Comparison of ENCODE assay signal across 21 cellular contexts in the genomic region with DNA sequence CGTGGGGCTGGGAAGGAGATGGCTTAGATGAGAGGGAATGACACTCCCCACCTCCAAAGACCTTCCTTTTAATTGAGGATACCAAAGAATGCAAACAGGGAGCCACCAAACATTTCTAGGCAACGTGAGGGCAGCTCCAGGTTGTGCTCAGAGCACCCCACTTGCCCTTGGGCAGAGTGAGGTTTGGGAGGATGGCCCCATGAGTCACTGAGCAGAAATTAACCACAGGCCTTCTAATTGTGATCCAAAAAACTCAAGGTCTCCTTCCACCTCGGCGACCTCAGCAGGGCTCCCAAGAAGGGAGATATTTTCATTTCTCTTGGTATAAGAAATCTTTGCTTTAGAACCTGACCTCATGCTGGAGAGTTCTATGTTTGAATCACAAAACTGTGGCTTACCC.
"Had no signal": no experiment of that assay in that cellular context is flagged by ENCODE, and none has a peak within 500 bp of the region (broad histone marks: within the 10 kb centered on the region; RNA-seq: fewer than 3 reads in every experiment).

No MANE protein-coding gene starts in this region.

- DNase-seq: activated B cell treated with CpG ODN at 0.5 μM for 24 hours; activated CD4-positive, alpha-beta T cell treated with anti-CD3 and anti-CD28 coated beads, Interleukin-2, amount 10 ng/mL, durations not matched to agents 24 days and 14 days; activated CD8-positive, alpha-beta T cell treated with anti-CD3 and anti-CD28 coated beads for 36 hours; activated naive CD4-positive, alpha-beta T cell; activated T-cell treated with anti-CD3 and anti-CD28 coated beads, Interleukin-2, amount 50 U/mL, for 1 hour; anterior cingulate cortex; cerebellar nuclear complex; cortex of kidney; heart right ventricle; left ventricle myocardium superior; mesendoderm; naive thymus-derived CD4-positive, alpha-beta T cell; ovary; right lobe of liver; stimulated activated naive CD4-positive, alpha-beta T cell; substantia nigra; T-cell; tibial artery; uterus had no signal

- H3K4me1 Mint-ChIP-seq: activated B cell treated with CpG ODN at 0.5 μM for 24 hours; activated CD4-positive, alpha-beta T cell treated with anti-CD3 and anti-CD28 coated beads, Interleukin-2, amount 10 ng/mL, durations not matched to agents 24 days and 14 days had no signal

- H3K27me3 ChIP-seq: gastroesophageal sphincter, heart right ventricle, ovary, right lobe of liver, tibial artery, uterus had no signal

- H3K9me3 Mint-ChIP-seq: activated B cell treated with CpG ODN at 0.5 μM for 24 hours; activated CD4-positive, alpha-beta T cell treated with anti-CD3 and anti-CD28 coated beads, Interleukin-2, amount 10 ng/mL, durations not matched to agents 24 days and 14 days; activated CD8-positive, alpha-beta T cell treated with anti-CD3 and anti-CD28 coated beads for 36 hours; activated T-helper 17 cell treated with anti-CD3 and anti-CD28 coated beads, Interleukin-2, amount 50 U/mL, for 72 hours; naive thymus-derived CD4-positive, alpha-beta T cell; T-cell had no signal

- H3K27ac Mint-ChIP-seq: activated B cell treated with CpG ODN at 0.5 μM for 24 hours; activated CD8-positive, alpha-beta T cell treated with anti-CD3 and anti-CD28 coated beads for 36 hours; activated T-helper 17 cell treated with anti-CD3 and anti-CD28 coated beads, Interleukin-2, amount 50 U/mL, for 72 hours; naive thymus-derived CD4-positive, alpha-beta T cell; T-cell had no signal

- ATAC-seq: activated CD8-positive, alpha-beta T cell treated with anti-CD3 and anti-CD28 coated beads for 36 hours; activated T-helper 17 cell treated with anti-CD3 and anti-CD28 coated beads, Interleukin-2, amount 50 U/mL, for 72 hours; gastroesophageal sphincter; heart right ventricle; left ventricle myocardium superior; naive thymus-derived CD4-positive, alpha-beta T cell; right lobe of liver; T-cell had no signal

- H3K4me3 Mint-ChIP-seq: activated B cell treated with CpG ODN at 0.5 μM for 24 hours; activated CD4-positive, alpha-beta T cell treated with anti-CD3 and anti-CD28 coated beads, Interleukin-2, amount 10 ng/mL, durations not matched to agents 24 days and 14 days; activated CD8-positive, alpha-beta T cell treated with anti-CD3 and anti-CD28 coated beads for 36 hours; activated T-helper 17 cell treated with anti-CD3 and anti-CD28 coated beads, Interleukin-2, amount 50 U/mL, for 72 hours; naive thymus-derived CD4-positive, alpha-beta T cell; T-cell had no signal

- H3K27ac ChIP-seq: gastroesophageal sphincter, heart right ventricle, ovary, right lobe of liver, tibial artery, uterus had no signal

- H3K9me3 ChIP-seq: gastroesophageal sphincter, heart right ventricle, ovary, right lobe of liver, tibial artery, uterus had no signal

- H3K36me3 Mint-ChIP-seq: naive thymus-derived CD4-positive, alpha-beta T cell; T-cell had no signal

- H3K36me3 ChIP-seq: ovary, right lobe of liver, uterus had no signal

- H3K4me3 ChIP-seq: gastroesophageal sphincter, heart right ventricle, ovary, right lobe of liver, tibial artery, uterus had no signal
